Comparison of ENCODE assay signal across 8 cellular contexts in the genomic region with DNA sequence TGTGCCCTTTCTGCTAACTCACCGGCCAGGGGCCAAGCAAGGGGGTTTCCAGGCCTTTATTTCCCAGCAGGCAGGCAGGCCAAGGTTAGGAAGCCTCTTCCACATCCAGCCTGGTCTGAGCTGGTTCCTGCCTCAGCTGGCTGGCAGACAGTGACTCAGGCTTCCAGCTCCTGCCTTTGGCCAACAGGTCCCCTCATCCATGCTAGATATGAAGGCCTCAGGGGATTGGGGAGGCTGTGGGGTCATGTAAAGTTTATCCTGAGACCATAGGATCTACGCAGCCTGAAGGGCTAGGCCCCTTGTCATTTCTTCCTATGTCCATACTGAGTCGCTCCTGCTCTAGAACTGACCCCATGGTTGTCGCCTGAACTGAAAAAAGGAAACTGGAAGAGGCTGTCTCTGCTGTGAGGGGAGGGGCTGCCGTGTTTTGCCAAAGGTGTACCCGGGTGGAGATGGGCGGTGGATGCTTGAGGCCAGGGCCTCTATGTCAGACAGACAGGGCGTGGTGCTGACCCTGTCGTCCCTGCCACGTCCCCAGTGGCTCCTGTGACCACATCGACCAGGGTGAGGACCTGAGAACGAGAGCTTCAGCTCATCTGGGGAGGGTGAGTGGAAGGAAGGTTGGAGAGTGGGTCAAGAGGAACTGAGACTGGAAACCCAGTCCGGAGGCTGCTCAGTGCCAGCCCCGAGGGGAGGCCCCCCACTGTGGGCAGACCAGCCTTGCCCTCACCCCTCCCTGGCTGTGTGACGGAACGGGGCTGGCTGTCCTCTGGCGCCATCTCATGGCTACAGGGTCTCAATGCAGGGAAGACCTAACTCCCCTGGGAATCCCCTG. TPM values are rescaled to one million over a fixed set of nuclear protein-coding genes. Genes with fewer than 3 reads are reported as not detected.
DNase-seq lines count a peak whose midpoint lies in the region; ATAC-seq, FAIRE-seq and TF ChIP-seq lines count a peak whose summit lies in the region.

No MANE protein-coding gene starts in this region.

- peak overlapping the region; percentile 57 to 67 for H3K9ac ChIP-seq in kidney (ENCODE audit: low read length in 2 of 2)

- peak; percentile 18 for DNase-seq in activated gamma-delta T cell treated with Interleukin-2 at 50 U/mL for 16 hours
- no peak for DNase-seq in activated gamma-delta T cell (lab: John Stamatoyannopoulos, UW)
- DNase-seq in NCI-H146 (lab: John Stamatoyannopoulos, UW), result peak; percentile 43
- DNase-seq in UCSD-AML1 (lab: John Stamatoyannopoulos, UW; ENCODE audit: unreplicated experiment), result peak; percentile 72
- DNase-seq in central memory CD8-positive, alpha-beta T cell (ENCODE audit: low spot score in 2 of 2), result peak in 1 of 2 donors; percentile 34
- DNase-seq in kidney, result peak; percentile 92
- DNase-seq in stimulated activated CD4-positive, alpha-beta T cell treated with anti-CD3 and anti-CD28 coated beads, Interleukin-12 subunit alpha, Interleukin-12 subunit beta, amount 100 ng/mL, for 48 hours (ENCODE audit: low read depth in 2 of 3, low spot score in 1 of 3), result peak; percentile 21 to 30 (median 28)

- H3K36me3 Mint-ChIP-seq in central memory CD8-positive, alpha-beta T cell (ENCODE audit: insufficient read depth), result no peaks in the 10 kb centered on the region

- FAIRE-seq in kidney (lab: Jason Lieb, UNC), result no peak

- H3K4me1 ChIP-seq in kidney (ENCODE audit: control insufficient read depth in 1 of 2, insufficient read depth in 1 of 2, low read depth in 1 of 2, low read length in 2 of 2), result peaks cover 10 to 16% of the 10 kb centered on the region in 2 donors

- H3K27ac ChIP-seq in kidney (ENCODE audit: low read depth in 2 of 2, low read length in 2 of 2), result peak overlapping the region; percentile 38 to 75

- intact Hi-C loops in kidney (cut with DNase I), result no loop called here

- TF ChIP-seq CTCF in kidney (IDR thresholded peaks at IDR 0.05; ENCODE audit: borderline replicate concordance, extremely low read depth, insufficient read depth), result peak; percentile 93

- no peak overlapping the region for H3K27ac Mint-ChIP-seq in central memory CD8-positive, alpha-beta T cell (ENCODE audit: low read depth)

- no peaks in the 10 kb centered on the region for H3K36me3 ChIP-seq in kidney (ENCODE audit: control insufficient read depth in 1 of 2, insufficient read depth in 2 of 2, low read length in 2 of 2)

- H3K27me3 Mint-ChIP-seq in central memory CD8-positive, alpha-beta T cell, result no peaks in the 10 kb centered on the region

- peak; percentile 67 for ATAC-seq in HG02763 (IDR thresholded peaks at IDR 0.05; ENCODE audit: unreplicated experiment)
- ATAC-seq in central memory CD8-positive, alpha-beta T cell (replicated peaks; ENCODE audit: extremely low read depth, poor library complexity, severe bottlenecking), result peak; percentile 54

- H3K9me3 ChIP-seq in kidney (ENCODE audit: control insufficient read depth in 1 of 2, low read length in 2 of 2), result no peaks in the 10 kb centered on the region

- peak overlapping the region; percentile 41 to 50 for H3K4me3 ChIP-seq in kidney (ENCODE audit: low read length in 2 of 2)

- H3K4me3 Mint-ChIP-seq in central memory CD8-positive, alpha-beta T cell, result no peak overlapping the region

- peaks cover 8% of the 10 kb centered on the region for H3K4me1 Mint-ChIP-seq in central memory CD8-positive, alpha-beta T cell

- H3K9me3 Mint-ChIP-seq in central memory CD8-positive, alpha-beta T cell, result no peaks in the 10 kb centered on the region

RNA-seq across cellular contexts. Expression of a gene that starts 17.0 kb away (rescaled TPM):
- total RNA-seq in kidney, result 17.9 TPM
- polyA plus RNA-seq in kidney (ENCODE audit: insufficient read depth, low read depth, low replicate concordance), result 6.7 TPM

RNA-seq across cellular contexts. Expression of a gene that starts 19.0 kb away (rescaled TPM):
- 68.2 TPM for total RNA-seq in kidney
- polyA plus RNA-seq in kidney (ENCODE audit: insufficient read depth, low read depth, low replicate concordance), result 36.6 TPM
